27 cellular contexts compared by ENCODE assay signal in genomic region chr7:71851776-71852548, GRCh38.
"Had no signal": no experiment of that assay in that cellular context is flagged by ENCODE, and none has a peak within 500 bp of the region (broad histone marks: within the 10 kb centered on the region; RNA-seq: fewer than 3 reads in every experiment).

No MANE protein-coding gene starts in this region.

- ATAC-seq: activated naive CD4-positive, alpha-beta T cell treated with anti-CD3 and anti-CD28 coated beads, Interleukin-2, amount 50 U/mL, for 72 hours; activated T-cell treated with anti-CD3 and anti-CD28 coated beads, Interleukin-2, amount 50 U/mL, for 72 hours; esophagus mucosa; foreskin keratinocyte; gastrocnemius medialis; heart left ventricle; WTC11 had no signal

- FAIRE-seq: bronchial epithelial cell had no signal

- H3K27ac ChIP-seq: ascending aorta, brain microvascular endothelial cell, coronary artery, dorsolateral prefrontal cortex, foreskin keratinocyte, gastrocnemius medialis, heart left ventricle, VCaP had no signal

- H3K36me3 ChIP-seq: ascending aorta, brain microvascular endothelial cell, gastrocnemius medialis, heart left ventricle had no signal

- H3K4me3 ChIP-seq: ascending aorta, coronary artery, dorsolateral prefrontal cortex, gastrocnemius medialis, heart left ventricle had no signal

- H3K4me1 ChIP-seq: ascending aorta, foreskin keratinocyte, gastrocnemius medialis, heart left ventricle had no signal

- DNase-seq: activated CD4-positive, alpha-beta memory T cell treated with anti-CD3 and anti-CD28 coated beads, Interleukin-2, amount 10 ng/mL, durations not matched to agents 7 days and 5 days; activated CD4-positive, alpha-beta T cell treated with anti-CD3 and anti-CD28 coated beads for 1 hour; activated CD4-positive, alpha-beta T cell treated with anti-CD3 and anti-CD28 coated beads for 4 hours; activated CD4-positive, alpha-beta T cell treated with anti-CD3 and anti-CD28 coated beads, Interleukin-2, amount 10 ng/mL, durations not matched to agents 7 days and 5 days; activated CD4-positive, alpha-beta T cell treated with anti-CD3 and anti-CD28 coated beads, Interleukin-2, amount 50 U/mL, for 4 hours; activated gamma-delta T cell; activated naive CD4-positive, alpha-beta T cell; activated naive CD4-positive, alpha-beta T cell treated with anti-CD3 and anti-CD28 coated beads, Interleukin-2, amount 10 ng/mL, durations not matched to agents 7 days and 5 days; activated naive CD8-positive, alpha-beta T cell treated with anti-CD3 and anti-CD28 coated beads, Interleukin-2, amount 10 ng/mL, durations not matched to agents 7 days and 5 days; activated T-cell treated with anti-CD3 and anti-CD28 coated beads, Interleukin-2, amount 50 U/mL, for 24 hours; activated T-cell treated with anti-CD3 and anti-CD28 coated beads, Interleukin-2, amount 50 U/mL, for 72 hours; brain microvascular endothelial cell; dorsolateral prefrontal cortex; effector memory CD4-positive, alpha-beta T cell; endodermal cell; foreskin keratinocyte; gastrocnemius medialis; glutamatergic neuron; heart left ventricle; T-helper 2 cell had no signal

- H3K9me3 ChIP-seq: ascending aorta, gastrocnemius medialis had no signal

- H3K27me3 ChIP-seq: ascending aorta, brain microvascular endothelial cell, dorsolateral prefrontal cortex, foreskin keratinocyte, gastrocnemius medialis had no signal
